7 cellular contexts compared by ENCODE assay signal in the genomic region with DNA sequence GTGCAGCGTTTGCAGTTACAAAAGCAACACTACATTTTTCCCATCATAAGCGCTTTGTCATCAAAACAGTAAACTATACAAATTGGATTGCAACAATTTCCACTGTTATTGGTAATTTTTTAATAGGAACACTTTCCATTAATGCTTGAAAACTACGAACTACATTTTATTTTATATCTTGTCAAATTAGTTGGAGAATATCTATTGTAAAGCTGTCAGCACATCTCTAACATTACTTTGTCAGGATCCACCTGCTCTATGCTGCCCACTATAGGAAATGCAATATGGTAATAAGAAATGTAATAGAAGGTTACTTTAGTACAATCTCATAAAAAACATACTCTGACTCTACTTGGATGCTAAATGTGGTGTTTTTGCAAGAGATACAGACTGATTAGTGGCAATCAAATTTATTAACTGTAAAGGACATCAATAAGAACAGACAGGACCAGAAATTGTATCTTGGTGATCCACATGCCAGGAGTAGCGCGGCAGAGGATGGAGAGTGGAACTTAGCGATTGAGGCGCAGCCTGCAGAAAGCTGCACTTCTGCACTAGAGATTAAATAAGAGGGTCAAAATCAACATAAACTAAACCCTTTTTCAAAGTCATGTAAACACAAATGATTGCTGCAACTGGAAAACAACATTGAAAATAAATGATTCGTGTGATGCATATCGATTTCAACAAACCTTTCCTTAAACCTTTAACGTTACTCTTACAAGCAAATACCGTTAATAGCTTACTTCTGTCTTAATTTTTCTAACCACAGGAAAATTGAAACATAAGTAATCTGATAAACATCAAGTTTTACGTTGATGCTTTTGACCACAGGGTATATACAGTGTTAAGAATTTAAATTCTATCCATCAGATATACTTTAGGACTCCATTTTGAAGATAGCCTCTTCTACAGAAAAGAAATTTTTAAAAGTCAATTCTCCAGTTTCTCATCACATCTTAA. TPM values are rescaled to one million over a fixed set of nuclear protein-coding genes. Genes with fewer than 3 reads are reported as not detected.
DNase-seq lines count a peak whose midpoint lies in the region; ATAC-seq, FAIRE-seq and TF ChIP-seq lines count a peak whose summit lies in the region.

No MANE protein-coding gene starts in this region.

- 1% methylated on average over 12 of the region's 12 CpGs for WGBS in K562 (ENCODE audit: insufficient coverage, low coverage, missing lambda C conversion rate)
- WGBS in spleen, 5 donors: 3 to 4% (median 4%) methylated on average over 12 of the region's 12 CpGs

- TF ChIP-seq CTCF in K562 (IDR thresholded peaks at IDR 0.05 in 2 of 3, conservative IDR thresholded peaks at IDR 0.05 in 1 of 3; ENCODE audit: insufficient read depth in 2 of 3, low read depth in 1 of 3, low read length in 3 of 3) (peak; percentile 49 to 62 (median 54); a peak in 5 of 6 replicates), spleen (IDR thresholded peaks at IDR 0.05 in 8 of 11, conservative IDR thresholded peaks at IDR 0.05 in 3 of 11) (peak; percentile 40 to 77 (median 64))

- in situ Hi-C loops in K562 (cut with MboI): no loop called here

- ATAC-seq in K562 (peak; percentile 29), GM19035 (IDR thresholded peaks at IDR 0.05; ENCODE audit: unreplicated experiment) (no peak)

- H4K20me1 ChIP-seq in K562 (replicated peaks; ENCODE audit: control insufficient read depth, insufficient read depth, low read length): no peaks in the 10 kb centered on the region; the same call in 1 of the 2 replicates

- peaks cover 76% of the 10 kb centered on the region for H3K79me2 ChIP-seq in K562 (ENCODE audit: control insufficient read depth, insufficient read depth, low read length)

- no peaks in the 10 kb centered on the region for H3K9me1 ChIP-seq in K562 (ENCODE audit: control insufficient read depth, insufficient read depth, low read length)

- TF ChIP-seq RAD21 in K562 (CRISPR knock-in tag; conservative IDR thresholded peaks at IDR 0.05 in 1 of 2, IDR thresholded peaks at IDR 0.05 in 1 of 2): peak; percentile 34 to 50; a peak in 3 of 4 replicates

- peak; percentile 49 for FAIRE-seq in K562 (lab: Jason Lieb, UNC)

- H3K27ac ChIP-seq in K562 (ENCODE audit: extremely low read depth, low read depth, low read length) (peak overlapping the region; percentile 95; the same call in 2 of the 3 replicates), spleen (peak overlapping the region; percentile 94 to 100 (median 99))

- peak overlapping the region; percentile 84 for H2AFZ ChIP-seq in K562 (ENCODE audit: low read depth, low read length)

- intact Hi-C loops in K562 (cut with micrococcal nuclease) (loop anchor here (2.0 to 10.0 kb wide), 3 partner anchors 181 to 509 kb away; a partner anchor contains a TSS), spleen (cut with DNase I; ENCODE audit: low total_unique reads) (no loop called here)

- H3K36me3 ChIP-seq in K562 (ENCODE audit: control insufficient read depth, insufficient read depth, low read length) (no peaks in the 10 kb centered on the region), spleen (no peaks in the 10 kb centered on the region)

- peak overlapping the region; percentile 91 for H3K4me2 ChIP-seq in K562 (ENCODE audit: insufficient read depth, low read length)

- no peak for TF ChIP-seq EP300 in K562 (IDR thresholded peaks at IDR 0.05; ENCODE audit: low read length)

- CTCF ChIA-PET in K562 (lab: Yijun Ruan, JAX; ENCODE audit: low intra/inter-chr PET ratio): no interaction called here

- H3K9ac ChIP-seq in K562 (ENCODE audit: insufficient read depth in 1 of 2, low read depth in 2 of 2, low read length in 2 of 2): peak overlapping the region in 1 of 2 experiments; percentile 94; a peak in 3 of 4 replicates

- POLR2A ChIA-PET in K562 (lab: Yijun Ruan, JAX): interaction anchor here (0.6 to 1.5 kb wide), 8 partner anchors 17 to 860 kb away, joined by 3 to 5 read pairs (median 3); no protein-coding TSS in a partner anchor

- H3K9me3 ChIP-seq in K562 (replicated peaks; ENCODE audit: control insufficient read depth, insufficient read depth, low read depth, low read length) (no peaks in the 10 kb centered on the region), spleen (no peaks in the 10 kb centered on the region)

- H3K27me3 ChIP-seq in K562 (ENCODE audit: control insufficient read depth in 2 of 2, insufficient read depth in 2 of 2, low read length in 2 of 2): no peaks in the 10 kb centered on the region
- H3K27me3 ChIP-seq in spleen (replicated peaks in 1 of 7): no peaks in the 10 kb centered on the region

- BruUV-seq in K562 (replicated peaks; lab: Mats Ljungman, UMichigan): TSS peak; percentile 36

- H3K4me1 ChIP-seq in K562 (replicated peaks in 1 of 2; ENCODE audit: control insufficient read depth in 2 of 2, insufficient read depth in 2 of 2, low read length in 2 of 2) (peaks cover 0 to 4% of the 10 kb centered on the region in 2 experiments; a peak in 2 of 5 replicates), spleen (peaks cover 30 to 64% (median 54%) of the 10 kb centered on the region in 6 donors)

- H3K4me3 ChIP-seq in K562: peak overlapping the region; percentile 71
- peak overlapping the region; percentile 61 to 89 (median 75) for H3K4me3 ChIP-seq in spleen

- DNase-seq in EH (ENCODE audit: low read depth) (peak; percentile 56), HT-29 (ENCODE audit: low spot score) (peak; percentile 77), NOMO-1 treated with dmso at 0.1 percent for 144 hours (lab: John Stamatoyannopoulos, UW; ENCODE audit: unreplicated experiment) (peak; percentile 39), K562 (ENCODE audit: extremely low read depth in 1 of 4, low spot score in 3 of 4) (peak; percentile 20 to 56 (median 32)), inferior parietal cortex (ENCODE audit: extremely low spot score) (peak; percentile 73), spleen (peak; percentile 77)

- no peak for TF ChIP-seq POLR2A in K562 (conservative IDR thresholded peaks at IDR 0.05)
- no peak for TF ChIP-seq POLR2A in spleen (IDR thresholded peaks at IDR 0.05)

TF ChIP-seq in K562, 482 proteins besides CTCF, POLR2A, EP300 and RAD21 (continues in another document):
- no peak for TF ChIP-seq ARHGAP35 (IDR thresholded peaks at IDR 0.05; ENCODE audit: partially characterized antibody)
- TF ChIP-seq, protein P1, sequence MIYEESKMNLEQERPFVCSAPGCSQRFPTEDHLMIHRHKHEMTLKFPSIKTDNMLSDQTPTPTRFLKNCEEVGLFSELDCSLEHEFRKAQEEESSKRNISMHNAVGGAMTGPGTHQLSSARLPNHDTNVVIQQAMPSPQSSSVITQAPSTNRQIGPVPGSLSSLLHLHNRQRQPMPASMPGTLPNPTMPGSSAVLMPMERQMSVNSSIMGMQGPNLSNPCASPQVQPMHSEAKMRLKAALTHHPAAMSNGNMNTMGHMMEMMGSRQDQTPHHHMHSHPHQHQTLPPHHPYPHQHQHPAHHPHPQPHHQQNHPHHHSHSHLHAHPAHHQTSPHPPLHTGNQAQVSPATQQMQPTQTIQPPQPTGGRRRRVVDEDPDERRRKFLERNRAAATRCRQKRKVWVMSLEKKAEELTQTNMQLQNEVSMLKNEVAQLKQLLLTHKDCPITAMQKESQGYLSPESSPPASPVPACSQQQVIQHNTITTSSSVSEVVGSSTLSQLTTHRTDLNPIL (CRISPR knock-in tag; IDR thresholded peaks at IDR 0.05): no peak

RNA-seq across cellular contexts. Expression of a gene that starts 3.6 kb away (rescaled TPM):
- total RNA-seq in HT-29 (2014; rRNA removed; shearing (Covaris generic)): 10.0 and 11.1 TPM in 2 replicates
- 53.0 and 165 TPM in 2 replicates for total RNA-seq in K562 (2011; cell fraction: chromatin; rRNA removed; ENCODE audit: low replicate concordance)
- 24.2 and 39.7 TPM in 2 replicates for total RNA-seq in K562 (2011; cell fraction: nucleolus; rRNA removed)
- total RNA-seq in K562 (2011; cell fraction: nucleoplasm; rRNA removed): 73.5 and 95.8 TPM in 2 replicates
- total RNA-seq in K562 (2014; rRNA removed) (13.6 and 16.7 TPM in 2 replicates), K562 (2014; rRNA removed; fragmentation: Illumina TruSeq; extraction: Trizol) (30.4 and 32.8 TPM in 2 replicates), K562 (2015; rRNA removed; fragmentation: Illumina TruSeq; extraction: Trizol) (28.8 and 29.4 TPM in 2 replicates), K562 (2021) (29.5 and 29.6 TPM in 2 replicates), spleen (10 to 100 TPM; 31.7 to 59.6 (median 44.2) TPM)
- polyA plus RNA-seq in K562 (2011; rRNA removed) (32.3 and 32.7 TPM in 2 replicates), K562 (2014; fragmentation: Illumina TruSeq; extraction: Trizol) (17.2 and 20.0 TPM in 2 replicates), K562 (2014; fragmentation: Nextera tagmentation; extraction: Ambion mirVana) (10 to 100 TPM; 16.9 to 41.6 TPM), K562 (2014; rRNA removed) (11.8 and 13.4 TPM in 2 replicates), spleen (1 to 10 TPM; 5.7 to 7.6 (median 6.1) TPM)
- polyA plus RNA-seq in K562 (2011; cell fraction: cytosol; rRNA removed): 21.0 and 25.2 TPM in 2 replicates
- 37.9 and 49.7 TPM in 2 replicates for polyA plus RNA-seq in K562 (2011; cell fraction: nucleus; rRNA removed)
- polyA plus RNA-seq in K562 (2012): 9.2 and 10.8 TPM in 2 replicates
- polyA minus RNA-seq in K562 (2011; rRNA and poly(A)+ RNA removed): 112 and 117 TPM in 2 replicates
- polyA minus RNA-seq in K562 (2011; cell fraction: cytosol; rRNA and poly(A)+ RNA removed): 24.9 and 33.8 TPM in 2 replicates
- polyA minus RNA-seq in K562 (2011; cell fraction: nucleus; rRNA and poly(A)+ RNA removed): 60.6 and 104 TPM in 2 replicates
